8 cellular contexts compared by ENCODE assay signal in the genomic region with DNA sequence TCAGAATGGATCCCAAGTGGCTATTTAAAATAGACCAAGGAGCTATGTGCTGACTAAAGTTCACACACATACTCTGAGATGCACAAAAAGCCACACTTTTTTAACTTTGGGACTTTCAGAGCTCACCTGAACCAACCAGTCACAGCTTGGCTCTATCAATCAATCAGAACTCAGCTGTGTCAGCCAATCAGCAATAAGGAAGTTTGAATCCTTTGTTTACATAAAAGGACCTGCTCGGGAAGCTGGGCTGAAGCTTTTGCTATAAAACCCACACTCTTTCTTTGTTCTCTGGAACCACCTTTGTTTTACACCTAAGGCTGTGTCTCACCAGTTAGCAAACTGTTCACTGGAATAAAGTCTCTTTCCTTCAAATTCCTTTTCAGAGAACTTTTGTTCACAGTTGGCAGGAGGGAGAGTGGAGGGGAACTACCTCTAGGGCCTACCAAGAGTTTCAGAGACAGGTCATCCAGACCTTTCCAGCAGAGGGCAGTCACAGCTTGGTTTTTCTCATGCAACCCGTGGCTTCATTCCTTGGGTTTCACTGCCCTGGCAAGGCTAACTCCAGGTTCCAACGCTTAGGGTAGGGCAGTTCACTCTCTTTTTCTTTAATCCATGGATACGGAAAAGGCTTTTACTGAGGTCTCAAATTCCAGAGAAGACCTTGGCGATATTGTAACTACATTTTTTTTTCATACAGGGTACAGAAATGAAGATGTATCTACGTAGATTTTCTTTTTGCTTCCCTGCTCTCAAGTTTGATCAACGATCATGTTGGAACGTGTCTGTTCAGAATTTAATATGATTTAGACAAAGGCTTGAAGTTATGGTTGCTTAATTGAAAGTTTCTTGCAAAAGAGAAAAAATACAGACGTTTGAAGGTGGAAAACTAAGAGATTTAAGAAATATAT.
DNase-seq lines count a peak whose midpoint lies in the region; ATAC-seq and TF ChIP-seq lines count a peak whose summit lies in the region.

No MANE protein-coding gene starts in this region.

- DNase-seq in AG09309 (ENCODE audit: low read depth) (peak; percentile 31), NCI-H345 treated with DMSO at 0.1 percent for 48 hours (lab: John Stamatoyannopoulos, UW; ENCODE audit: unreplicated experiment) (peak; percentile 55), choroid plexus epithelial cell (ENCODE audit: low read depth) (peak; percentile 90), left kidney (ENCODE audit: low read depth, low spot score) (peak; percentile 93)
- DNase-seq in activated CD4-positive, alpha-beta T cell treated with anti-CD3 and anti-CD28 coated beads for 4 hours: peak; percentile 72 to 84
- peak; percentile 68 for DNase-seq in stimulated activated CD4-positive, alpha-beta T cell treated with anti-CD3 and anti-CD28 coated beads, Interleukin-4, amount 100 ng/mL, for 1 hour

- H3K4me3 ChIP-seq in AG09309 (ENCODE audit: control insufficient read depth, low read depth, low read length) (no peak overlapping the region), choroid plexus epithelial cell (ENCODE audit: low read depth, low read length) (no peak overlapping the region)

- ATAC-seq in GM18873 (IDR thresholded peaks at IDR 0.05; ENCODE audit: low FRiP score, unreplicated experiment): peak; percentile 86
- peak; percentile 95 for ATAC-seq in HG03159 (IDR thresholded peaks at IDR 0.05; ENCODE audit: unreplicated experiment)

- peak; percentile 85 for TF ChIP-seq CTCF in AG09309 (IDR thresholded peaks at IDR 0.05; ENCODE audit: control insufficient read depth, insufficient read depth, low read depth, low read length, missing control alignments)
- peak; percentile 86 for TF ChIP-seq CTCF in choroid plexus epithelial cell (conservative IDR thresholded peaks at IDR 0.05; ENCODE audit: low read depth, low read length)

Comparison
In these comparisons a context has a peak if more than half of its experiments do, and no peak if none do; other contexts are left out.
1. DNase-seq: peak in every context shown above with its lines; median percentile 93 in left kidney; 90 in choroid plexus epithelial cell; 78 in activated CD4-positive, alpha-beta T cell treated with anti-CD3 and anti-CD28 coated beads for 4 hours; 68 in stimulated activated CD4-positive, alpha-beta T cell treated with anti-CD3 and anti-CD28 coated beads, Interleukin-4, amount 100 ng/mL, for 1 hour; 55 in NCI-H345 treated with DMSO at 0.1 percent for 48 hours; 31 in AG09309.